ENCODE assay signal across 11 cellular contexts in genomic region chr3:140629351-140630137, GRCh38. TPM values are rescaled to one million over a fixed set of nuclear protein-coding genes. Genes with fewer than 3 reads are reported as not detected.
DNase-seq lines count a peak whose midpoint lies in the region; ATAC-seq and TF ChIP-seq lines count a peak whose summit lies in the region.
"Had no signal": no experiment of that assay in that cellular context is flagged by ENCODE, and none has a peak within 500 bp of the region (broad histone marks: within the 10 kb centered on the region; RNA-seq: fewer than 3 reads in every experiment).

No MANE protein-coding gene starts in this region.

- H4K20me1 ChIP-seq in PC-3 (ENCODE audit: low read length), result no peaks in the 10 kb centered on the region
- H4K20me1 ChIP-seq in osteoblast (ENCODE audit: insufficient read depth, low read length), result no peaks in the 10 kb centered on the region
- H4K20me1 ChIP-seq in OCI-LY7 (ENCODE audit: insufficient read depth, low read length), result no peaks in the 10 kb centered on the region

- H3K36me3 ChIP-seq in PC-3 (ENCODE audit: low read depth, low read length) (no peaks in the 10 kb centered on the region), osteoblast (ENCODE audit: insufficient read depth, low read length) (no peaks in the 10 kb centered on the region), OCI-LY7 (ENCODE audit: insufficient read depth, low read length) (no peaks in the 10 kb centered on the region)
- H3K36me3 ChIP-seq: neutrophil had no signal

- no peaks in the 10 kb centered on the region for H3F3A ChIP-seq in PC-3 (ENCODE audit: low read length, unreplicated experiment)

- no peaks in the 10 kb centered on the region for H3K9me2 ChIP-seq in PC-3 (replicated peaks; ENCODE audit: low read length)
- H3K9me2 ChIP-seq in OCI-LY7 (ENCODE audit: insufficient read depth, low read length), result no peaks in the 10 kb centered on the region

- TF ChIP-seq CTCF in PC-3 (conservative IDR thresholded peaks at IDR 0.05; ENCODE audit: low read depth, low read length) (no peak), osteoblast (IDR thresholded peaks at IDR 0.05; ENCODE audit: extremely low read depth, low read depth, low read length) (no peak), OCI-LY7 (conservative IDR thresholded peaks at IDR 0.05; ENCODE audit: low read length) (no peak)

- CTCF ChIA-PET in PC-3 (lab: Charles Lee) (no interaction called here), OCI-LY7 (lab: Charles Lee; ENCODE audit: unreplicated experiment) (no interaction called here)

- peak; percentile 58 for DNase-seq in DMS53 (lab: John Stamatoyannopoulos, UW)
- peak; percentile 89 for DNase-seq in PC-3
- peak; percentile 29 for DNase-seq in epithelial cell of prostate (ENCODE audit: low read depth, low spot score)
- DNase-seq in osteoblast (ENCODE audit: insufficient read length, low spot score, missing footprints), result peak; percentile 50
- DNase-seq in ureter (ENCODE audit: low spot score), result no peak
- no peak for DNase-seq in medulla oblongata (ENCODE audit: extremely low spot score)
- DNase-seq in OCI-LY7 (ENCODE audit: low spot score), result no peak
- DNase-seq: activated gamma-delta T cell, NCI-H1417 treated with DMSO at 0.1 percent for 48 hours had no signal

- peaks cover 35% of the 10 kb centered on the region for H3K4me1 ChIP-seq in PC-3 (ENCODE audit: insufficient read depth, low read length)
- peaks cover 36% of the 10 kb centered on the region for H3K4me1 ChIP-seq in osteoblast (ENCODE audit: insufficient read depth, low read length)
- no peaks in the 10 kb centered on the region for H3K4me1 ChIP-seq in OCI-LY7 (ENCODE audit: insufficient read depth, low read length, poor library complexity, severe bottlenecking)

- peak overlapping the region; percentile 61 for H3K4me2 ChIP-seq in PC-3 (ENCODE audit: low read length)
- peak overlapping the region; percentile 69 for H3K4me2 ChIP-seq in osteoblast (ENCODE audit: insufficient read depth, low read length)
- no peak overlapping the region for H3K4me2 ChIP-seq in OCI-LY7 (ENCODE audit: low read length)

- H3K27ac ChIP-seq in PC-3 (ENCODE audit: low read length) (peak overlapping the region; percentile 44), epithelial cell of prostate (peak overlapping the region; percentile 65), osteoblast (ENCODE audit: low read depth, low read length) (peak overlapping the region; percentile 87), OCI-LY7 (ENCODE audit: low read depth, low read length, poor library complexity, severe bottlenecking) (no peak overlapping the region)
- H3K27ac ChIP-seq: neutrophil had no signal

- POLR2A ChIA-PET in PC-3 (lab: Charles Lee; ENCODE audit: unreplicated experiment) (no interaction called here), OCI-LY7 (lab: Charles Lee) (interaction anchor here (0.6 kb wide), 1 partner anchor 73 kb away, joined by 3 read pairs; no protein-coding TSS in a partner anchor)

- no peak overlapping the region for H3K9ac ChIP-seq in PC-3 (ENCODE audit: low read length)

- H3K79me2 ChIP-seq in PC-3 (ENCODE audit: low read length), result no peaks in the 10 kb centered on the region
- no peaks in the 10 kb centered on the region for H3K79me2 ChIP-seq in osteoblast (ENCODE audit: insufficient read depth, low read length)
- no peaks in the 10 kb centered on the region for H3K79me2 ChIP-seq in OCI-LY7 (ENCODE audit: insufficient read depth, low read depth, low read length)

- intact Hi-C loops in PC-3 (cut with micrococcal nuclease) (no loop called here), OCI-LY7 (cut with micrococcal nuclease; ENCODE audit: unreplicated experiment) (no loop called here)

- H3K9me3 ChIP-seq in PC-3 (ENCODE audit: low read length) (no peaks in the 10 kb centered on the region), osteoblast (ENCODE audit: low read depth, low read length) (no peaks in the 10 kb centered on the region), OCI-LY7 (ENCODE audit: low read length) (no peaks in the 10 kb centered on the region)
- H3K9me3 ChIP-seq: neutrophil had no signal

- H2AFZ ChIP-seq in PC-3 (ENCODE audit: low read length), result no peak overlapping the region
- peak overlapping the region; percentile 28 for H2AFZ ChIP-seq in osteoblast (ENCODE audit: low read length)
- H2AFZ ChIP-seq in OCI-LY7 (ENCODE audit: low read length), result no peak overlapping the region

- no peaks in the 10 kb centered on the region for H3K27me3 ChIP-seq in PC-3 (ENCODE audit: low read length)
- no peaks in the 10 kb centered on the region for H3K27me3 ChIP-seq in osteoblast (ENCODE audit: insufficient read depth, low read length)
- H3K27me3 ChIP-seq: neutrophil had no signal

- H3K4me3 ChIP-seq in PC-3 (ENCODE audit: low read length), result 0 out of 2 replicates have a peak overlapping the region, but pooled peaks have one; percentile 12
- peak overlapping the region; percentile 7 for H3K4me3 ChIP-seq in osteoblast (ENCODE audit: insufficient read depth, low read length)
- H3K4me3 ChIP-seq in OCI-LY7 (ENCODE audit: low read depth, low read length, poor library complexity, severe bottlenecking), result no peak overlapping the region

- ATAC-seq in PC-3 (no peak), GM21825 (IDR thresholded peaks at IDR 0.05; ENCODE audit: unreplicated experiment) (no peak)

- BruUV-seq in PC-3 (replicated peaks; lab: Mats Ljungman, UMichigan), result no TSS peak
- BruUV-seq in OCI-LY7 (replicated peaks; lab: Mats Ljungman, UMichigan), result no TSS peak

RNA-seq across cellular contexts. Expression of gene TRIM42, which starts 48.3 kb away (rescaled TPM):
- total RNA-seq in PC-3 (2014; rRNA removed) (not detected in 2 replicates), osteoblast (not detected in 2 replicates), ureter (not detected), OCI-LY7 (2022) (not detected in 2 replicates)
- total RNA-seq in OCI-LY7 (2014; rRNA removed; shearing (Covaris generic)), result not detected in 2 replicates

Comparison
In these comparisons a context has a peak if more than half of its experiments do, and no peak if none do; other contexts are left out.
1. DNase-seq: peak in DMS53 (single experiment), PC-3 (single experiment), epithelial cell of prostate (single experiment) and osteoblast (single experiment); none in ureter (single experiment), medulla oblongata (single experiment) and OCI-LY7 (single experiment).